1 cellular context compared by ENCODE assay signal in the genomic region with DNA sequence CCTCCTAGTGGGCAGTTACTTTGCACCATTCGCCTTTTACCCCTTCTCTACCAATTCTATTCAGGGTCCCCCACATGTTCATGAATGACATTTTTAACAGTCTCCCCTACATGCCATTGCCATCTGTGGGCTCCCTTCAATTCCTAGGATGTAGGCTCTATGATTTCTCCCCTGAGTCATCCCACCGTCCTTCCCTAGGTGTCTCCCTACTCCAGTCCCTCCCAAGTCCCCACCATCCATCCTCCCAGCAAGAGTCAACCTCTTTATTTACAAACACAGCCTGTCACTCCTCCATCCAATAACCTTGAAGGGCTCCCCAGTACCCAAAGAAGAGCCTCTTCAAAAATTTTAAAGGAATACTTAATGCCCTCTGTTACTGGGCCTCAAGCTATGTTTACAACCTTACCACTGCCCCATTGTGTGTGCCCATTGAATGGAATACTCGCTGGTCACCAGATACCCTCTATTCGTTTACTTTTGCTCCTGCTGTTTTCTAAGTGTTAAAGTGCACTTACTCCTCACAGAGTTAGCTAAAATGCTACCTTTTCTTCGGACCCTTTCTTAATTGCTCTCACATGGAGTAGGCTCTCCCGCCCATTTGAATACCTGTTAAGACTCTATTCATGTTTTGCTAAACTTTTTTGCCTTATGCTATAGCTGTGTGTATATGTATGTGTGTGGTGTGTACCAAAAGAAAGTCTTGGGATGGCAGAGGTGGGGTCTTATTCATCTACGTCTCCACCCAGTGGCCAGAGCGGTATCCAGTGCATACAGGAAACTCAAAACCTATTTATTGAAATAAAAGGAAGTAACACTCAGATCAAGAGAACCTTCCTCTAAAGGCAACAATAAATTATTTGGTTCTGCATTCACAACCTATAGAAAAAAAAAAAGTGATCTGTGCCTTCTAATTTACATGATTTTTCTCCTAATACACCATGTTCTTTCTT.
TF ChIP-seq lines count a peak whose summit lies in the region.

No MANE protein-coding gene starts in this region.

TF ChIP-seq in WTC11, 78 proteins besides CTCF, POLR2A, EP300 and RAD21 (continued from another document):
- TF ChIP-seq, protein P1, sequence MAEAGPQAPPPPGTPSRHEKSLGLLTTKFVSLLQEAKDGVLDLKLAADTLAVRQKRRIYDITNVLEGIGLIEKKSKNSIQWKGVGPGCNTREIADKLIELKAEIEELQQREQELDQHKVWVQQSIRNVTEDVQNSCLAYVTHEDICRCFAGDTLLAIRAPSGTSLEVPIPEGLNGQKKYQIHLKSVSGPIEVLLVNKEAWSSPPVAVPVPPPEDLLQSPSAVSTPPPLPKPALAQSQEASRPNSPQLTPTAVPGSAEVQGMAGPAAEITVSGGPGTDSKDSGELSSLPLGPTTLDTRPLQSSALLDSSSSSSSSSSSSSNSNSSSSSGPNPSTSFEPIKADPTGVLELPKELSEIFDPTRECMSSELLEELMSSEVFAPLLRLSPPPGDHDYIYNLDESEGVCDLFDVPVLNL (CRISPR knock-in tag; IDR thresholded peaks at IDR 0.05; ENCODE audit: borderline replicate concordance, low read depth): no peak
- TF ChIP-seq IRF2 (CRISPR knock-in tag; IDR thresholded peaks at IDR 0.05; ENCODE audit: borderline replicate concordance, low read depth): no peak
- TF ChIP-seq GTF2I (CRISPR knock-in tag; conservative IDR thresholded peaks at IDR 0.05): no peak
- TF ChIP-seq, protein P2, sequence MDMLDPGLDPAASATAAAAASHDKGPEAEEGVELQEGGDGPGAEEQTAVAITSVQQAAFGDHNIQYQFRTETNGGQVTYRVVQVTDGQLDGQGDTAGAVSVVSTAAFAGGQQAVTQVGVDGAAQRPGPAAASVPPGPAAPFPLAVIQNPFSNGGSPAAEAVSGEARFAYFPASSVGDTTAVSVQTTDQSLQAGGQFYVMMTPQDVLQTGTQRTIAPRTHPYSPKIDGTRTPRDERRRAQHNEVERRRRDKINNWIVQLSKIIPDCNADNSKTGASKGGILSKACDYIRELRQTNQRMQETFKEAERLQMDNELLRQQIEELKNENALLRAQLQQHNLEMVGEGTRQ (CRISPR knock-in tag; IDR thresholded peaks at IDR 0.05): no peak
- no peak for TF ChIP-seq PRRX2 (CRISPR knock-in tag; IDR thresholded peaks at IDR 0.05)
- TF ChIP-seq, protein P3, sequence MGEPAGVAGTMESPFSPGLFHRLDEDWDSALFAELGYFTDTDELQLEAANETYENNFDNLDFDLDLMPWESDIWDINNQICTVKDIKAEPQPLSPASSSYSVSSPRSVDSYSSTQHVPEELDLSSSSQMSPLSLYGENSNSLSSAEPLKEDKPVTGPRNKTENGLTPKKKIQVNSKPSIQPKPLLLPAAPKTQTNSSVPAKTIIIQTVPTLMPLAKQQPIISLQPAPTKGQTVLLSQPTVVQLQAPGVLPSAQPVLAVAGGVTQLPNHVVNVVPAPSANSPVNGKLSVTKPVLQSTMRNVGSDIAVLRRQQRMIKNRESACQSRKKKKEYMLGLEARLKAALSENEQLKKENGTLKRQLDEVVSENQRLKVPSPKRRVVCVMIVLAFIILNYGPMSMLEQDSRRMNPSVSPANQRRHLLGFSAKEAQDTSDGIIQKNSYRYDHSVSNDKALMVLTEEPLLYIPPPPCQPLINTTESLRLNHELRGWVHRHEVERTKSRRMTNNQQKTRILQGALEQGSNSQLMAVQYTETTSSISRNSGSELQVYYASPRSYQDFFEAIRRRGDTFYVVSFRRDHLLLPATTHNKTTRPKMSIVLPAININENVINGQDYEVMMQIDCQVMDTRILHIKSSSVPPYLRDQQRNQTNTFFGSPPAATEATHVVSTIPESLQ (CRISPR knock-in tag; IDR thresholded peaks at IDR 0.05): no peak
TF ChIP-seq in WTC11: peak in this region for 0.
